ENCODE assay signal across 21 cellular contexts in genomic region chr22:39434243-39434653, GRCh38. TPM values are rescaled to one million over a fixed set of nuclear protein-coding genes. Genes with fewer than 3 reads are reported as not detected.
A peak's percentile ranks its signal among the peaks of the same experiment; 100 is the strongest.
DNase-seq lines count a peak whose midpoint lies in the region; TF ChIP-seq lines count a peak whose summit lies in the region.
"Had no signal": no experiment of that assay in that cellular context is flagged by ENCODE, and none has a peak within 500 bp of the region (broad histone marks: within the 10 kb centered on the region; RNA-seq: fewer than 3 reads in every experiment).

No MANE protein-coding gene starts in this region.

- no peak overlapping the region for H3K4me3 ChIP-seq in Peyer's patch
- H3K4me3 ChIP-seq: spleen had no signal

- peaks cover 0 to 41% (median 0%) of the 10 kb centered on the region in 3 donors for H3K36me3 ChIP-seq in Peyer's patch

- H3K27me3 ChIP-seq in Peyer's patch, result no peaks in the 10 kb centered on the region
- H3K27me3 ChIP-seq: spleen had no signal

- DNase-seq in amygdala (lab: John Stamatoyannopoulos, UW) (peak in 53 of 56 donors; percentile 27 to 89 (median 72)), head of caudate nucleus (peak; percentile 77 to 97 (median 90)), medulla oblongata (ENCODE audit: extremely low spot score) (peak; percentile 84), SHP77 (lab: John Stamatoyannopoulos, UW) (no peak), Peyer's patch (no peak), GM10266 (ENCODE audit: extremely low spot score) (no peak)
- DNase-seq: activated CD4-positive, CD25-positive, alpha-beta regulatory T cell treated with anti-CD3 and anti-CD28 coated beads, Interleukin-2, amount 50 U/mL, for 72 hours; DMS 273 treated with DMSO at 0.1 percent for 48 hours; HFFc6; Kasumi-1; naive B cell; NCI-H1417; NCI-H774; PC-3; SK-N-SH; spleen; stimulated activated CD8-positive, alpha-beta memory T cell treated with anti-CD3 and anti-CD28 coated beads, Interleukin-4, amount 100 ng/mL, for 48 hours; T1000 had no signal

- peaks cover 3 to 10% (median 7%) of the 10 kb centered on the region in 4 donors for H3K4me1 ChIP-seq in Peyer's patch
- H3K4me1 ChIP-seq: parathyroid adenoma had no signal

- TF ChIP-seq CTCF in Peyer's patch (IDR thresholded peaks at IDR 0.05), result no peak
- no peak for TF ChIP-seq CTCF in GM10266 (IDR thresholded peaks at IDR 0.05; ENCODE audit: control insufficient read depth, insufficient read depth, low read depth, missing control alignments)

- intact Hi-C loops in head of caudate nucleus (cut with DNase I), result no loop called here

- H3K27ac ChIP-seq in temporal lobe (ENCODE audit: low read depth, low read length) (peak overlapping the region; percentile 99), Peyer's patch (no peak overlapping the region)
- H3K27ac ChIP-seq: parathyroid adenoma had no signal

- H3K9me3 ChIP-seq in Peyer's patch, result no peaks in the 10 kb centered on the region
- H3K9me3 ChIP-seq: SK-N-SH, spleen had no signal

- TF ChIP-seq POLR2A in Peyer's patch (IDR thresholded peaks at IDR 0.05), result no peak

RNA-seq across cellular contexts. Expression of gene MGAT3, which starts 22.6 kb away (rescaled TPM):
- total RNA-seq in temporal lobe (25.6 TPM), Peyer's patch (10 to 100 TPM in 3 of 4 donors, 1 to 10 TPM in 1; 5.0 to 53.7 (median 49.6) TPM)
- total RNA-seq: HFFc6, lung microvascular endothelial cell, PC-3 had no signal

RNA-seq across cellular contexts. Expression of gene TAB1, which starts 34.7 kb away (rescaled TPM):
- total RNA-seq in temporal lobe (15.2 TPM), Peyer's patch (10 to 100 TPM; 15.6 to 74.3 (median 23.4) TPM)

Comparison
In these comparisons a context has a peak if more than half of its experiments do, and no peak if none do; other contexts are left out.
1. DNase-seq: peak in amygdala (53 of 56), head of caudate nucleus (42 of 42) and medulla oblongata (single experiment); none in SHP77 (0 of 2), Peyer's patch (0 of 3) and GM10266 (single experiment).